1 cellular context compared by ENCODE assay signal in the genomic region with DNA sequence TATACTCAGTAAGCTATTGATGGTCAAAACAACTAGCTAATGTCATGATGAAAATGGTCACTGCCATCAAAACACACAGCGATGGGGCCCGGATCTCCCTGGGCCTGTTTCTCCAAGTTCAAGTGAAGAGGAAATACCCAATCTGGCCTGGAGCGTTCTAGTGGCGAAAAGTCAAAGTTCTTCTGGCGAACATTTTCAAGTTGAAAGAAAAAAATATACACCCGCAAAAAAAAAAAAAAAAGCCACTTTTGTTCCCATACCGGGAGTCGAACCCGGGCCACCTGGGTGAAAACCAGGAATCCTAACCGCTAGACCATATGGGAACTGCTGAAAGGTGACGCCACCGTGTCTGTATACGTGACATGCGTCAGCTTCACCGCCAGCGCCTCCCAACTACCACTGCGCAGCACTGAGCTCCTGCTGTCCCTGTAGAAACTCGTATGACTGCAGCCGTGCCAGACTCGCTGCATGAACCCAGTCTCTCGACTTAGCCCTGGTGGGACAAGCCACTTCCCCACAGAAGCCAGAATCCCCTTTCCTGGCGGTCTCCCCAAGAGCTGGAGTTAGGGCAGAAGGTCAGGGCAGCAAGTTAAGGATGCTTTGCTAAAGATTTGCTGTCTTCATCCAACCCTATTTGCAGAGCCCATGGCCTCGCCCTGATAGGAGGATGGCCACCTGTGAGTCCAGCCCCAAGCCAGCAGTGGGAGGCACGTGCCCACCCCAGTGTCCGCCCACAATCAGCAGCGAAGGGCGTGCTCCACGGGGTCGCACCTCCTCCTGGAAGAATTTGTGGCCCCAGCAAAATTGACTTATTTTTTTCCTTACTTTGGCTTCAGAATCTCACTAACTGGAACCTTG.
TF ChIP-seq lines count a peak whose summit lies in the region.

No MANE protein-coding gene starts in this region.

TF ChIP-seq in K562, 482 proteins besides CTCF, POLR2A, EP300 and RAD21 (continued from another document and continues in another):
- TF ChIP-seq, protein P1, sequence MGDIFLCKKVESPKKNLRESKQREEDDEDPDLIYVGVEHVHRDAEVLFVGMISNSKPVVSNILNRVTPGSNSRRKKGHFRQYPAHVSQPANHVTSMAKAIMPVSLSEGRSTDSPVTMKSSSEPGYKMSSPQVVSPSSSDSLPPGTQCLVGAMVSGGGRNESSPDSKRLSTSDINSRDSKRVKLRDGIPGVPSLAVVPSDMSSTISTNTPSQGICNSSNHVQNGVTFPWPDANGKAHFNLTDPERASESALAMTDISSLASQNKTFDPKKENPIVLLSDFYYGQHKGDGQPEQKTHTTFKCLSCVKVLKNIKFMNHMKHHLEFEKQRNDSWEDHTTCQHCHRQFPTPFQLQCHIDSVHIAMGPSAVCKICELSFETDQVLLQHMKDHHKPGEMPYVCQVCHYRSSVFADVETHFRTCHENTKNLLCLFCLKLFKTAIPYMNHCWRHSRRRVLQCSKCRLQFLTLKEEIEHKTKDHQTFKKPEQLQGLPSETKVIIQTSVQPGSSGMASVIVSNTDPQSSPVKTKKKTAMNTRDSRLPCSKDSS (IDR thresholded peaks at IDR 0.05; ENCODE audit: low read depth, partially characterized antibody) = no peak
- no peak for TF ChIP-seq SREBF1 (IDR thresholded peaks at IDR 0.05; ENCODE audit: borderline replicate concordance, low read depth, low read length)
- TF ChIP-seq, protein P2, sequence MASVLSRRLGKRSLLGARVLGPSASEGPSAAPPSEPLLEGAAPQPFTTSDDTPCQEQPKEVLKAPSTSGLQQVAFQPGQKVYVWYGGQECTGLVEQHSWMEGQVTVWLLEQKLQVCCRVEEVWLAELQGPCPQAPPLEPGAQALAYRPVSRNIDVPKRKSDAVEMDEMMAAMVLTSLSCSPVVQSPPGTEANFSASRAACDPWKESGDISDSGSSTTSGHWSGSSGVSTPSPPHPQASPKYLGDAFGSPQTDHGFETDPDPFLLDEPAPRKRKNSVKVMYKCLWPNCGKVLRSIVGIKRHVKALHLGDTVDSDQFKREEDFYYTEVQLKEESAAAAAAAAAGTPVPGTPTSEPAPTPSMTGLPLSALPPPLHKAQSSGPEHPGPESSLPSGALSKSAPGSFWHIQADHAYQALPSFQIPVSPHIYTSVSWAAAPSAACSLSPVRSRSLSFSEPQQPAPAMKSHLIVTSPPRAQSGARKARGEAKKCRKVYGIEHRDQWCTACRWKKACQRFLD (CRISPR knock-in tag; IDR thresholded peaks at IDR 0.05) = peak; percentile 25; the same call in 1 of the 2 replicates
- TF ChIP-seq TRIM24 (IDR thresholded peaks at IDR 0.05) = peak in 1 of 2 experiments; percentile 22; a peak in 1 of 4 replicates
- no peak for TF ChIP-seq SRSF9 (IDR thresholded peaks at IDR 0.05; ENCODE audit: borderline replicate concordance, low read depth, low read length)
- TF ChIP-seq, protein P3, sequence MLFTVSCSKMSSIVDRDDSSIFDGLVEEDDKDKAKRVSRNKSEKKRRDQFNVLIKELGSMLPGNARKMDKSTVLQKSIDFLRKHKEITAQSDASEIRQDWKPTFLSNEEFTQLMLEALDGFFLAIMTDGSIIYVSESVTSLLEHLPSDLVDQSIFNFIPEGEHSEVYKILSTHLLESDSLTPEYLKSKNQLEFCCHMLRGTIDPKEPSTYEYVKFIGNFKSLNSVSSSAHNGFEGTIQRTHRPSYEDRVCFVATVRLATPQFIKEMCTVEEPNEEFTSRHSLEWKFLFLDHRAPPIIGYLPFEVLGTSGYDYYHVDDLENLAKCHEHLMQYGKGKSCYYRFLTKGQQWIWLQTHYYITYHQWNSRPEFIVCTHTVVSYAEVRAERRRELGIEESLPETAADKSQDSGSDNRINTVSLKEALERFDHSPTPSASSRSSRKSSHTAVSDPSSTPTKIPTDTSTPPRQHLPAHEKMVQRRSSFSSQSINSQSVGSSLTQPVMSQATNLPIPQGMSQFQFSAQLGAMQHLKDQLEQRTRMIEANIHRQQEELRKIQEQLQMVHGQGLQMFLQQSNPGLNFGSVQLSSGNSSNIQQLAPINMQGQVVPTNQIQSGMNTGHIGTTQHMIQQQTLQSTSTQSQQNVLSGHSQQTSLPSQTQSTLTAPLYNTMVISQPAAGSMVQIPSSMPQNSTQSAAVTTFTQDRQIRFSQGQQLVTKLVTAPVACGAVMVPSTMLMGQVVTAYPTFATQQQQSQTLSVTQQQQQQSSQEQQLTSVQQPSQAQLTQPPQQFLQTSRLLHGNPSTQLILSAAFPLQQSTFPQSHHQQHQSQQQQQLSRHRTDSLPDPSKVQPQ (CRISPR knock-in tag; IDR thresholded peaks at IDR 0.05; ENCODE audit: borderline replicate concordance) = no peak
- peak; percentile 49 for TF ChIP-seq PHF20 (IDR thresholded peaks at IDR 0.05; ENCODE audit: partially characterized antibody)
- TF ChIP-seq RUNX1 (IDR thresholded peaks at IDR 0.05; ENCODE audit: low read depth) = no peak
- TF ChIP-seq, protein P4, sequence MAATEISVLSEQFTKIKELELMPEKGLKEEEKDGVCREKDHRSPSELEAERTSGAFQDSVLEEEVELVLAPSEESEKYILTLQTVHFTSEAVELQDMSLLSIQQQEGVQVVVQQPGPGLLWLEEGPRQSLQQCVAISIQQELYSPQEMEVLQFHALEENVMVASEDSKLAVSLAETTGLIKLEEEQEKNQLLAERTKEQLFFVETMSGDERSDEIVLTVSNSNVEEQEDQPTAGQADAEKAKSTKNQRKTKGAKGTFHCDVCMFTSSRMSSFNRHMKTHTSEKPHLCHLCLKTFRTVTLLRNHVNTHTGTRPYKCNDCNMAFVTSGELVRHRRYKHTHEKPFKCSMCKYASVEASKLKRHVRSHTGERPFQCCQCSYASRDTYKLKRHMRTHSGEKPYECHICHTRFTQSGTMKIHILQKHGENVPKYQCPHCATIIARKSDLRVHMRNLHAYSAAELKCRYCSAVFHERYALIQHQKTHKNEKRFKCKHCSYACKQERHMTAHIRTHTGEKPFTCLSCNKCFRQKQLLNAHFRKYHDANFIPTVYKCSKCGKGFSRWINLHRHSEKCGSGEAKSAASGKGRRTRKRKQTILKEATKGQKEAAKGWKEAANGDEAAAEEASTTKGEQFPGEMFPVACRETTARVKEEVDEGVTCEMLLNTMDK (IDR thresholded peaks at IDR 0.05; ENCODE audit: borderline replicate concordance, insufficient read depth, low read depth, low read length, poor library complexity, severe bottlenecking) = no peak
- no peak for TF ChIP-seq PHB2 (IDR thresholded peaks at IDR 0.05; ENCODE audit: low read depth)
- no peak for TF ChIP-seq XRCC3 (IDR thresholded peaks at IDR 0.05)
- TF ChIP-seq, protein P5, sequence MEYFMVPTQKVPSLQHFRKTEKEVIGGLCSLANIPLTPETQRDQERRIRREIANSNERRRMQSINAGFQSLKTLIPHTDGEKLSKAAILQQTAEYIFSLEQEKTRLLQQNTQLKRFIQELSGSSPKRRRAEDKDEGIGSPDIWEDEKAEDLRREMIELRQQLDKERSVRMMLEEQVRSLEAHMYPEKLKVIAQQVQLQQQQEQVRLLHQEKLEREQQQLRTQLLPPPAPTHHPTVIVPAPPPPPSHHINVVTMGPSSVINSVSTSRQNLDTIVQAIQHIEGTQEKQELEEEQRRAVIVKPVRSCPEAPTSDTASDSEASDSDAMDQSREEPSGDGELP (CRISPR knock-in tag; IDR thresholded peaks at IDR 0.05; ENCODE audit: borderline replicate concordance) = peak; percentile 81
- TF ChIP-seq POU5F1 (IDR thresholded peaks at IDR 0.05; ENCODE audit: borderline replicate concordance, low read depth, low read length, partially characterized antibody) = no peak
- no peak for TF ChIP-seq XRCC4 (IDR thresholded peaks at IDR 0.05; ENCODE audit: extremely low read depth, insufficient read depth, insufficient read length)
- TF ChIP-seq KDM2B (CRISPR knock-in tag; IDR thresholded peaks at IDR 0.05) = peak; percentile 52; the same call in 1 of the 2 replicates
- TF ChIP-seq BRD9 (IDR thresholded peaks at IDR 0.05; ENCODE audit: low read depth, partially characterized antibody) = peak; percentile 99
- TF ChIP-seq, protein P6, sequence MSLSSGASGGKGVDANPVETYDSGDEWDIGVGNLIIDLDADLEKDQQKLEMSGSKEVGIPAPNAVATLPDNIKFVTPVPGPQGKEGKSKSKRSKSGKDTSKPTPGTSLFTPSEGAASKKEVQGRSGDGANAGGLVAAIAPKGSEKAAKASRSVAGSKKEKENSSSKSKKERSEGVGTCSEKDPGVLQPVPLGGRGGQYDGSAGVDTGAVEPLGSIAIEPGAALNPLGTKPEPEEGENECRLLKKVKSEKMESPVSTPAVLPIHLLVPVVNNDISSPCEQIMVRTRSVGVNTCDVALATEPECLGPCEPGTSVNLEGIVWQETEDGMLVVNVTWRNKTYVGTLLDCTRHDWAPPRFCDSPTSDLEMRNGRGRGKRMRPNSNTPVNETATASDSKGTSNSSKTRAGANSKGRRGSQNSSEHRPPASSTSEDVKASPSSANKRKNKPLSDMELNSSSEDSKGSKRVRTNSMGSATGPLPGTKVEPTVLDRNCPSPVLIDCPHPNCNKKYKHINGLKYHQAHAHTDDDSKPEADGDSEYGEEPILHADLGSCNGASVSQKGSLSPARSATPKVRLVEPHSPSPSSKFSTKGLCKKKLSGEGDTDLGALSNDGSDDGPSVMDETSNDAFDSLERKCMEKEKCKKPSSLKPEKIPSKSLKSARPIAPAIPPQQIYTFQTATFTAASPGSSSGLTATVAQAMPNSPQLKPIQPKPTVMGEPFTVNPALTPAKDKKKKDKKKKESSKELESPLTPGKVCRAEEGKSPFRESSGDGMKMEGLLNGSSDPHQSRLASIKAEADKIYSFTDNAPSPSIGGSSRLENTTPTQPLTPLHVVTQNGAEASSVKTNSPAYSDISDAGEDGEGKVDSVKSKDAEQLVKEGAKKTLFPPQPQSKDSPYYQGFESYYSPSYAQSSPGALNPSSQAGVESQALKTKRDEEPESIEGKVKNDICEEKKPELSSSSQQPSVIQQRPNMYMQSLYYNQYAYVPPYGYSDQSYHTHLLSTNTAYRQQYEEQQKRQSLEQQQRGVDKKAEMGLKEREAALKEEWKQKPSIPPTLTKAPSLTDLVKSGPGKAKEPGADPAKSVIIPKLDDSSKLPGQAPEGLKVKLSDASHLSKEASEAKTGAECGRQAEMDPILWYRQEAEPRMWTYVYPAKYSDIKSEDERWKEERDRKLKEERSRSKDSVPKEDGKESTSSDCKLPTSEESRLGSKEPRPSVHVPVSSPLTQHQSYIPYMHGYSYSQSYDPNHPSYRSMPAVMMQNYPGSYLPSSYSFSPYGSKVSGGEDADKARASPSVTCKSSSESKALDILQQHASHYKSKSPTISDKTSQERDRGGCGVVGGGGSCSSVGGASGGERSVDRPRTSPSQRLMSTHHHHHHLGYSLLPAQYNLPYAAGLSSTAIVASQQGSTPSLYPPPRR (CRISPR knock-in tag; IDR thresholded peaks at IDR 0.05; ENCODE audit: borderline replicate concordance) = no peak
- no peak for TF ChIP-seq MCM2 (IDR thresholded peaks at IDR 0.05; ENCODE audit: low read depth)
- peak in 1 of 2 experiments; percentile 82; a peak in 1 of 4 replicates for TF ChIP-seq FOXA3 (CRISPR knock-in tag; conservative IDR thresholded peaks at IDR 0.05 in 1 of 2, IDR thresholded peaks at IDR 0.05 in 1 of 2)
- TF ChIP-seq BHLHE40 (IDR thresholded peaks at IDR 0.05; ENCODE audit: low read length) = peak; percentile 99
- peak; percentile 58; the same call in 1 of the 2 replicates for TF ChIP-seq POLR2AphosphoS2 (IDR thresholded peaks at IDR 0.05; ENCODE audit: low read length)
- TF ChIP-seq, protein P7, sequence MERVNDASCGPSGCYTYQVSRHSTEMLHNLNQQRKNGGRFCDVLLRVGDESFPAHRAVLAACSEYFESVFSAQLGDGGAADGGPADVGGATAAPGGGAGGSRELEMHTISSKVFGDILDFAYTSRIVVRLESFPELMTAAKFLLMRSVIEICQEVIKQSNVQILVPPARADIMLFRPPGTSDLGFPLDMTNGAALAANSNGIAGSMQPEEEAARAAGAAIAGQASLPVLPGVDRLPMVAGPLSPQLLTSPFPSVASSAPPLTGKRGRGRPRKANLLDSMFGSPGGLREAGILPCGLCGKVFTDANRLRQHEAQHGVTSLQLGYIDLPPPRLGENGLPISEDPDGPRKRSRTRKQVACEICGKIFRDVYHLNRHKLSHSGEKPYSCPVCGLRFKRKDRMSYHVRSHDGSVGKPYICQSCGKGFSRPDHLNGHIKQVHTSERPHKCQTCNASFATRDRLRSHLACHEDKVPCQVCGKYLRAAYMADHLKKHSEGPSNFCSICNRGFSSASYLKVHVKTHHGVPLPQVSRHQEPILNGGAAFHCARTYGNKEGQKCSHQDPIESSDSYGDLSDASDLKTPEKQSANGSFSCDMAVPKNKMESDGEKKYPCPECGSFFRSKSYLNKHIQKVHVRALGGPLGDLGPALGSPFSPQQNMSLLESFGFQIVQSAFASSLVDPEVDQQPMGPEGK (CRISPR knock-in tag; IDR thresholded peaks at IDR 0.05; ENCODE audit: borderline replicate concordance) = no peak
- TF ChIP-seq MYC (IDR thresholded peaks at IDR 0.05; ENCODE audit: low read depth, low read length) = peak; percentile 20; the same call in 1 of the 2 replicates
- TF ChIP-seq MYC (CRISPR knock-in tag; IDR thresholded peaks at IDR 0.05; ENCODE audit: borderline replicate concordance, low read depth) = no peak; the same call in 1 of the 2 replicates
- TF ChIP-seq CREB1 (IDR thresholded peaks at IDR 0.05) = peak; percentile 67
- no peak for TF ChIP-seq CREB1 (CRISPR knock-in tag; IDR thresholded peaks at IDR 0.05)
- TF ChIP-seq, protein P8, sequence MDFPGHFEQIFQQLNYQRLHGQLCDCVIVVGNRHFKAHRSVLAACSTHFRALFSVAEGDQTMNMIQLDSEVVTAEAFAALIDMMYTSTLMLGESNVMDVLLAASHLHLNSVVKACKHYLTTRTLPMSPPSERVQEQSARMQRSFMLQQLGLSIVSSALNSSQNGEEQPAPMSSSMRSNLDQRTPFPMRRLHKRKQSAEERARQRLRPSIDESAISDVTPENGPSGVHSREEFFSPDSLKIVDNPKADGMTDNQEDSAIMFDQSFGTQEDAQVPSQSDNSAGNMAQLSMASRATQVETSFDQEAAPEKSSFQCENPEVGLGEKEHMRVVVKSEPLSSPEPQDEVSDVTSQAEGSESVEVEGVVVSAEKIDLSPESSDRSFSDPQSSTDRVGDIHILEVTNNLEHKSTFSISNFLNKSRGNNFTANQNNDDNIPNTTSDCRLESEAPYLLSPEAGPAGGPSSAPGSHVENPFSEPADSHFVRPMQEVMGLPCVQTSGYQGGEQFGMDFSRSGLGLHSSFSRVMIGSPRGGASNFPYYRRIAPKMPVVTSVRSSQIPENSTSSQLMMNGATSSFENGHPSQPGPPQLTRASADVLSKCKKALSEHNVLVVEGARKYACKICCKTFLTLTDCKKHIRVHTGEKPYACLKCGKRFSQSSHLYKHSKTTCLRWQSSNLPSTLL (IDR thresholded peaks at IDR 0.05) = peak; percentile 86
- peak; percentile 35 for TF ChIP-seq ZFX (CRISPR knock-in tag; IDR thresholded peaks at IDR 0.05)
- no peak for TF ChIP-seq ELF4 (CRISPR knock-in tag; IDR thresholded peaks at IDR 0.05)
- TF ChIP-seq, protein P9, sequence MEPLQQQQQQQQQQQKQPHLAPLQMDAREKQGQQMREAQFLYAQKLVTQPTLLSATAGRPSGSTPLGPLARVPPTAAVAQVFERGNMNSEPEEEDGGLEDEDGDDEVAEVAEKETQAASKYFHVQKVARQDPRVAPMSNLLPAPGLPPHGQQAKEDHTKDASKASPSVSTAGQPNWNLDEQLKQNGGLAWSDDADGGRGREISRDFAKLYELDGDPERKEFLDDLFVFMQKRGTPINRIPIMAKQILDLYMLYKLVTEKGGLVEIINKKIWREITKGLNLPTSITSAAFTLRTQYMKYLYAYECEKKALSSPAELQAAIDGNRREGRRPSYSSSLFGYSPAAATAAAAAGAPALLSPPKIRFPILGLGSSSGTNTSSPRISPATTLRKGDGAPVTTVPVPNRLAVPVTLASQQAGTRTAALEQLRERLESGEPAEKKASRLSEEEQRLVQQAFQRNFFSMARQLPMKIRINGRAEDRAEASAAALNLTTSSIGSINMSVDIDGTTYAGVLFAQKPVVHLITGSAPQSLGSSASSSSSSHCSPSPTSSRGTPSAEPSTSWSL (CRISPR knock-in tag; IDR thresholded peaks at IDR 0.05; ENCODE audit: borderline replicate concordance) = no peak
